Comparison of ENCODE assay signal across 23 cellular contexts in genomic region chr9:116541402-116541801, GRCh38.
"Had no signal": no experiment of that assay in that cellular context is flagged by ENCODE, and none has a peak within 500 bp of the region (broad histone marks: within the 10 kb centered on the region; RNA-seq: fewer than 3 reads in every experiment).

No MANE protein-coding gene starts in this region.

- H3K4me2 ChIP-seq: hepatocyte, neural progenitor cell had no signal

- H3K4me1 ChIP-seq: adrenal gland, left lung, neural progenitor cell, sigmoid colon, transverse colon had no signal

- H3K4me3 ChIP-seq: adrenal gland, hepatocyte, left lung, lung, neural progenitor cell, sigmoid colon, transverse colon had no signal

- FAIRE-seq: astrocyte, urothelium cell line had no signal

- H3K9ac ChIP-seq: neural progenitor cell had no signal

- ATAC-seq: activated T-helper 17 cell treated with anti-CD3 and anti-CD28 coated beads, Interleukin-2, amount 50 U/mL, for 72 hours; left lung; naive thymus-derived CD8-positive, alpha-beta T cell; stimulated activated naive B cell treated with anti-CD40 and anti-IgM and Interleukin-4, amounts not matched to agents 10 μg/mL and 1 μg/mL and 100 μg/mL, for 72 hours; WTC11 had no signal

- DNase-seq: activated T-cell treated with anti-CD3 and anti-CD28 coated beads, Interleukin-2, amount 50 U/mL, for 1 hour; adrenal gland; central memory CD4-positive, alpha-beta T cell; dermis blood vessel endothelial cell; effector CD8-positive, alpha-beta T cell; foreskin melanocyte; glutamatergic neuron; immature natural killer cell; left lung; naive thymus-derived CD8-positive, alpha-beta T cell; posterior cingulate gyrus; sigmoid colon; stimulated activated CD4-positive, alpha-beta T cell treated with anti-CD3 and anti-CD28 coated beads, Interleukin-2, amount 100 ng/mL, for 48 hours; stimulated activated CD8-positive, alpha-beta memory T cell treated with anti-CD3 and anti-CD28 coated beads, Interleukin-4, amount 100 ng/mL, for 48 hours; stimulated activated naive B cell treated with anti-CD40 and anti-IgM and Interleukin-4, amounts not matched to agents 10 μg/mL and 1 μg/mL and 100 μg/mL, for 72 hours; transverse colon had no signal

- H3K9me3 ChIP-seq: adrenal gland, transverse colon had no signal

- H2AFZ ChIP-seq: hepatocyte, neural progenitor cell had no signal

- H3K36me3 ChIP-seq: adrenal gland, left lung, neural progenitor cell, sigmoid colon, transverse colon had no signal

- H3K27me3 ChIP-seq: adrenal gland, hepatocyte, left lung, neural progenitor cell, sigmoid colon, transverse colon had no signal

- H3K27ac ChIP-seq: adrenal gland, hepatocyte, left lung, neural progenitor cell, sigmoid colon, transverse colon had no signal

- H3K79me2 ChIP-seq: hepatocyte had no signal
